ENCODE assay signal across 11 cellular contexts in the genomic region with DNA sequence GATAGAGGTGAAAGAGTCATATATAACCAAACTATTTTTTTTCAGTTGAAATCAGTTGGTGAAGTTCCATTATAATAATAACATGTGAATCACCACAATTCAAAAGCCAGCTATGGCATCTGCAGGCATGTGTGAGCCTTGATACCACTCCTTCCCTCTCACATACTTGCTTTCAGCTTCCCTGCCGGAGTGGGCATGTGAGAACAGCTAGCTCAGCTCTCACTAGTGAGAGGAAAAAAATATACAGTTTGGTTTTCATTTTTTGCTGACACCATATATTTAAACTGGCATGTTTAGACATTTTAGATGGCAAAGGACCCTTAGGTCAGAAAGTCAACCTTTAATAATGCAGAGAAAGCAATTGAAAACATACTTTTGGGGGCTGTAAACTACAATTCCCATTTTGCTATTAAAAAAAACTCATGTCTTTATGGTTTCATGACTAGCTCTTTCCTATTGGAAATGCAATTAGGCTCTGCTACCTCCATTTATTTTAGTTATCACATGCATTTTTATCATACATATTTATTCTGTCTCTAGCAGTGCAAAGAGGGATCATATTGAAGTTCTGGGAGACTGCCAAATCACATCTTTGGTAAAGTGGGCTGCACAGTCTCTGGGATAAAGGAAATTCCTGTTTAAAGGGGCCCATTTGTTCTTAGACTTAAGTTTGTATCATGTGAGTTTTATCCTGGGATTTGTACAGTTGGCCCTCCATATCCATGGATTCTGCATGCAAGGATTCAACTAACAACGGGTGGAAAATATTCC. TPM values are rescaled to one million over a fixed set of nuclear protein-coding genes. Genes with fewer than 3 reads are reported as not detected.
DNase-seq lines count a peak whose midpoint lies in the region; ATAC-seq, FAIRE-seq and TF ChIP-seq lines count a peak whose summit lies in the region.
"Had no signal": no experiment of that assay in that cellular context is flagged by ENCODE, and none has a peak within 500 bp of the region (broad histone marks: within the 10 kb centered on the region; RNA-seq: fewer than 3 reads in every experiment).

No MANE protein-coding gene starts in this region.

- H3K36me3 ChIP-seq in MM.1S (replicated peaks; ENCODE audit: insufficient read depth, low read length) (no peaks in the 10 kb centered on the region), H1 (ENCODE audit: control insufficient read depth in 2 of 4, insufficient read depth in 4 of 4, low read length in 3 of 4) (no peaks in the 10 kb centered on the region), mesenchymal stem cell (ENCODE audit: control insufficient read depth in 1 of 2, insufficient read depth in 2 of 2, low read depth in 1 of 2, low read length in 2 of 2) (no peaks in the 10 kb centered on the region)

- H2BK5ac ChIP-seq in H1 (ENCODE audit: low read depth, low read length) (no peak overlapping the region), mesenchymal stem cell (ENCODE audit: low read depth, low read length, poor library complexity, severe bottlenecking) (no peak overlapping the region), H9 (ENCODE audit: insufficient read length, low read length) (no peak overlapping the region)

- H3K18ac ChIP-seq in H1 (ENCODE audit: extremely low read depth, low read length) (no peak overlapping the region), mesenchymal stem cell (ENCODE audit: low read depth in 1 of 2, low read length in 2 of 2) (no peak overlapping the region), H9 (ENCODE audit: insufficient read length, low read depth, low read length) (no peak overlapping the region)

- no peak for FAIRE-seq in H1 (lab: Jason Lieb, UNC)
- FAIRE-seq: GM18507 had no signal

- 0 out of 2 replicates have a peak, but pooled peaks cover 3% of the 10 kb centered on the region for H3F3A ChIP-seq in MM.1S (ENCODE audit: insufficient read depth, low read length)

- H3T11ph ChIP-seq in H9 (ENCODE audit: low read length): no peak overlapping the region

- WGBS in H1 (ENCODE audit: extremely low coverage in 1 of 2, insufficient coverage in 1 of 2, insufficient read length in 1 of 2, insufficient replicate concordance in 2 of 2, low coverage in 1 of 2, low lambda C conversion rate in 2 of 2, missing lambda C conversion rate in 1 of 2), 2 experiments: 82% methylated on average over 2 of the region's 2 CpGs; no CpG with 5 or more reads in 1 of the 2 experiments
- WGBS in mesenchymal stem cell: no CpG with 5 or more reads among the region's 2 CpGs
- WGBS in H9 (ENCODE audit: extremely low coverage, insufficient read length, low lambda C conversion rate): no CpG with 5 or more reads among the region's 2 CpGs

- no peak overlapping the region for H2AK5ac ChIP-seq in H1 (ENCODE audit: low read depth, low read length)
- no peak overlapping the region for H2AK5ac ChIP-seq in mesenchymal stem cell (ENCODE audit: low read length, severe bottlenecking)
- no peak overlapping the region for H2AK5ac ChIP-seq in H9 (ENCODE audit: insufficient read length, low read length)

- CTCF ChIA-PET in H1 (lab: Charles Lee; ENCODE audit: partially characterized antibody): interaction anchor here (0.8 to 2.2 kb wide), 3 partner anchors 9 to 19 kb away, joined by 3 to 9 read pairs (median 6); no protein-coding TSS in a partner anchor

- H3K4ac ChIP-seq in H1 (replicated peaks; ENCODE audit: insufficient read length, low read depth, low read length) (no peak overlapping the region), mesenchymal stem cell (ENCODE audit: low read depth in 1 of 2, low read length in 2 of 2) (no peak overlapping the region), H9 (ENCODE audit: low read depth, low read length) (no peak overlapping the region)

- H4K5ac ChIP-seq in H1 (ENCODE audit: insufficient read length, low read depth, low read length) (no peak overlapping the region), H9 (ENCODE audit: insufficient read length, low read depth, low read length) (no peak overlapping the region)

- H3K4me3 Mint-ChIP-seq in activated T-cell treated with anti-CD3 and anti-CD28 coated beads, Interleukin-2, amount 50 U/mL, for 24 hours: no peak overlapping the region
- no peak overlapping the region for H3K4me3 Mint-ChIP-seq in stimulated activated memory B cell treated with anti-CD40 and anti-IgM and Interleukin-4, amounts not matched to agents 10 μg/mL and 1 μg/mL and 100 μg/mL, for 72 hours
- H3K4me3 Mint-ChIP-seq in H9: no peak overlapping the region

- no peak overlapping the region for H3K27ac Mint-ChIP-seq in activated T-cell treated with anti-CD3 and anti-CD28 coated beads, Interleukin-2, amount 50 U/mL, for 24 hours
- H3K27ac Mint-ChIP-seq in stimulated activated memory B cell treated with anti-CD40 and anti-IgM and Interleukin-4, amounts not matched to agents 10 μg/mL and 1 μg/mL and 100 μg/mL, for 72 hours: no peak overlapping the region
- H3K27ac Mint-ChIP-seq in H9: no peak overlapping the region

- TF ChIP-seq POLR2A in H1 (IDR thresholded peaks at IDR 0.05; ENCODE audit: control extremely low read depth in 1 of 2, low read depth in 2 of 2, low read length in 2 of 2): no peak

- no peaks in the 10 kb centered on the region for H4K20me1 ChIP-seq in MM.1S (ENCODE audit: insufficient read depth, low read length)
- H4K20me1 ChIP-seq in H1 (replicated peaks in 1 of 2; ENCODE audit: control insufficient read depth in 1 of 2, insufficient read depth in 2 of 2, low read length in 2 of 2): no peaks in the 10 kb centered on the region
- H4K20me1 ChIP-seq in H9 (ENCODE audit: control insufficient read depth, insufficient read depth, insufficient read length): no peaks in the 10 kb centered on the region

- no peak overlapping the region for H2BK20ac ChIP-seq in H1 (ENCODE audit: low read length)
- no peak overlapping the region for H2BK20ac ChIP-seq in H9 (ENCODE audit: low read depth, low read length, poor library complexity, severe bottlenecking)

- H3K14ac ChIP-seq in H1 (ENCODE audit: insufficient read length): no peak overlapping the region
- no peak overlapping the region for H3K14ac ChIP-seq in mesenchymal stem cell (ENCODE audit: low read length in 2 of 2)
- H3K14ac ChIP-seq in H9 (ENCODE audit: insufficient read depth, low read length): no peak overlapping the region

- H3K79me2 ChIP-seq in MM.1S (ENCODE audit: low read length) (no peaks in the 10 kb centered on the region), H1 (ENCODE audit: control insufficient read depth in 1 of 2, insufficient read depth in 2 of 2, low read length in 2 of 2) (no peaks in the 10 kb centered on the region), H9 (ENCODE audit: insufficient read depth, low read length) (no peaks in the 10 kb centered on the region)

- H3K23ac ChIP-seq in H1 (ENCODE audit: insufficient read length) (no peak overlapping the region), mesenchymal stem cell (ENCODE audit: low read length in 2 of 2) (no peak overlapping the region), H9 (ENCODE audit: insufficient read length, low read depth, low read length) (no peak overlapping the region)

- H3K4me3 ChIP-seq in MM.1S (ENCODE audit: low read length): no peak overlapping the region
- H3K4me3 ChIP-seq in H1 (ENCODE audit: extremely low read depth in 1 of 4, insufficient read depth in 2 of 4, low read depth in 3 of 4, low read length in 4 of 4): no peak overlapping the region
- peak overlapping the region in 1 of 2 experiments; percentile 70 for H3K4me3 ChIP-seq in mesenchymal stem cell (ENCODE audit: insufficient read depth in 1 of 2, low read depth in 1 of 2, low read length in 2 of 2)

- H3K27ac ChIP-seq in MM.1S (ENCODE audit: low read length) (no peak overlapping the region), H1 (ENCODE audit: low read depth, low read length) (no peak overlapping the region), mesenchymal stem cell (ENCODE audit: low read length, poor library complexity, severe bottlenecking) (peak overlapping the region; percentile 6), H9 (ENCODE audit: insufficient read length, low read depth, low read length) (no peak overlapping the region)

- no peak overlapping the region for H3K56ac ChIP-seq in H1 (replicated peaks; ENCODE audit: insufficient read length, low read depth, low read length)
- H3K56ac ChIP-seq in H9 (ENCODE audit: insufficient read length, low read depth, low read length): no peak overlapping the region

- H3K79me1 ChIP-seq in H1 (ENCODE audit: low read depth, low read length) (no peaks in the 10 kb centered on the region), mesenchymal stem cell (replicated peaks; ENCODE audit: low read length, poor library complexity, severe bottlenecking) (no peaks in the 10 kb centered on the region), H9 (ENCODE audit: insufficient read depth, low read depth, low read length, poor library complexity, severe bottlenecking) (no peaks in the 10 kb centered on the region)

- POLR2A ChIA-PET in H1 (lab: Charles Lee; ENCODE audit: partially characterized antibody): no interaction called here

- TF ChIP-seq RAD21 in H1 (IDR thresholded peaks at IDR 0.05 in 1 of 2, conservative IDR thresholded peaks at IDR 0.05 in 1 of 2; ENCODE audit: low read depth in 2 of 2, low read length in 2 of 2): no peak

- H2BK12ac ChIP-seq in H1 (ENCODE audit: low read depth, low read length) (no peak overlapping the region), mesenchymal stem cell (ENCODE audit: low read length in 2 of 2) (no peak overlapping the region), H9 (ENCODE audit: insufficient read length, low read depth, low read length) (no peak overlapping the region)

- H3K27me3 ChIP-seq in MM.1S (replicated peaks; ENCODE audit: insufficient read depth, low read length) (no peaks in the 10 kb centered on the region), H1 (replicated peaks in 1 of 4; ENCODE audit: control insufficient read depth in 3 of 4, extremely low read depth in 1 of 4, insufficient read depth in 3 of 4, low read length in 3 of 4) (no peaks in the 10 kb centered on the region), mesenchymal stem cell (ENCODE audit: control insufficient read depth in 1 of 2, insufficient read depth in 1 of 2, low read length in 2 of 2) (no peaks in the 10 kb centered on the region), H9 (ENCODE audit: insufficient read depth, low read length) (no peaks in the 10 kb centered on the region)

- no peaks in the 10 kb centered on the region for H3K9me2 ChIP-seq in MM.1S (replicated peaks; ENCODE audit: insufficient read depth, low read length)

- no peak for TF ChIP-seq CTCF in MM.1S (IDR thresholded peaks at IDR 0.05; ENCODE audit: low read length)
- no peak for TF ChIP-seq CTCF in H1 (IDR thresholded peaks at IDR 0.05; ENCODE audit: control extremely low read depth in 1 of 3, insufficient read depth in 1 of 3, low read depth in 1 of 3, low read length in 3 of 3)
- no peak for TF ChIP-seq CTCF in H9 (conservative IDR thresholded peaks at IDR 0.05)

- TF ChIP-seq EP300 in H1 (IDR thresholded peaks at IDR 0.05; ENCODE audit: borderline replicate concordance in 1 of 2, low read depth in 2 of 2, low read length in 2 of 2): no peak

- ATAC-seq in stimulated activated memory B cell treated with anti-CD40 and anti-IgM and Interleukin-4, amounts not matched to agents 10 μg/mL and 1 μg/mL and 100 μg/mL, for 72 hours: no peak
- ATAC-seq in GM19324 (IDR thresholded peaks at IDR 0.05; ENCODE audit: low FRiP score, unreplicated experiment): no peak

- peaks cover 3% of the 10 kb centered on the region for H3K4me1 Mint-ChIP-seq in activated T-cell treated with anti-CD3 and anti-CD28 coated beads, Interleukin-2, amount 50 U/mL, for 24 hours (ENCODE audit: low read depth)
- H3K4me1 Mint-ChIP-seq in stimulated activated memory B cell treated with anti-CD40 and anti-IgM and Interleukin-4, amounts not matched to agents 10 μg/mL and 1 μg/mL and 100 μg/mL, for 72 hours: peaks cover 5% of the 10 kb centered on the region
- H3K4me1 Mint-ChIP-seq in H9: no peaks in the 10 kb centered on the region

- H4K91ac ChIP-seq in H1 (replicated peaks; ENCODE audit: insufficient read length, low read length) (no peak overlapping the region), mesenchymal stem cell (ENCODE audit: low read length) (no peak overlapping the region), H9 (ENCODE audit: insufficient read length, low read depth, low read length) (no peak overlapping the region)

- no peaks in the 10 kb centered on the region for H3K36me3 Mint-ChIP-seq in activated T-cell treated with anti-CD3 and anti-CD28 coated beads, Interleukin-2, amount 50 U/mL, for 24 hours (ENCODE audit: low read depth)
- no peaks in the 10 kb centered on the region for H3K36me3 Mint-ChIP-seq in stimulated activated memory B cell treated with anti-CD40 and anti-IgM and Interleukin-4, amounts not matched to agents 10 μg/mL and 1 μg/mL and 100 μg/mL, for 72 hours
- no peaks in the 10 kb centered on the region for H3K36me3 Mint-ChIP-seq in H9 (ENCODE audit: insufficient read depth in 1 of 3, low read depth in 3 of 3)

- DNase-seq in A172 (ENCODE audit: low spot score) (peak; percentile 26), MM.1S (peak; percentile 78), H1 (ENCODE audit: low read depth in 1 of 2, low spot score in 2 of 2) (no peak), mesenchymal stem cell (peak; percentile 69), H9 (no peak)
- DNase-seq in activated T-cell treated with anti-CD3 and anti-CD28 coated beads, Interleukin-2, amount 50 U/mL, for 24 hours: no peak
- DNase-seq: activated T-cell treated with anti-CD3 and anti-CD28 coated beads for 4 hours, SIG-M5 had no signal

- no peak overlapping the region for H3K4me2 ChIP-seq in MM.1S (ENCODE audit: low read depth, low read length)
- no peak overlapping the region for H3K4me2 ChIP-seq in H1 (ENCODE audit: insufficient read depth in 1 of 2, low read depth in 2 of 2, low read length in 2 of 2)
- H3K4me2 ChIP-seq in mesenchymal stem cell (ENCODE audit: low read length, poor library complexity, severe bottlenecking): no peak overlapping the region
- H3K4me2 ChIP-seq in H9 (ENCODE audit: insufficient read depth, insufficient read length, low read length): no peak overlapping the region

- no peaks in the 10 kb centered on the region for H3K27me3 Mint-ChIP-seq in activated T-cell treated with anti-CD3 and anti-CD28 coated beads, Interleukin-2, amount 50 U/mL, for 24 hours
- H3K27me3 Mint-ChIP-seq in stimulated activated memory B cell treated with anti-CD40 and anti-IgM and Interleukin-4, amounts not matched to agents 10 μg/mL and 1 μg/mL and 100 μg/mL, for 72 hours: peaks cover 15% of the 10 kb centered on the region
- H3K27me3 Mint-ChIP-seq in H9 (ENCODE audit: low read depth): no peaks in the 10 kb centered on the region; the same call in 1 of the 2 replicates

- H2BK120ac ChIP-seq in H1 (replicated peaks; ENCODE audit: low read depth, low read length) (no peak overlapping the region), mesenchymal stem cell (ENCODE audit: low read depth, low read length) (no peak overlapping the region), H9 (ENCODE audit: low read depth, low read length, poor library complexity, severe bottlenecking) (no peak overlapping the region)

- H3K4me1 ChIP-seq in MM.1S (ENCODE audit: low read length) (peaks cover 19% of the 10 kb centered on the region), H1 (replicated peaks in 1 of 4; ENCODE audit: control insufficient read depth in 3 of 4, insufficient read depth in 4 of 4, low read length in 3 of 4) (no peaks in the 10 kb centered on the region), mesenchymal stem cell (ENCODE audit: control insufficient read depth, insufficient read depth, low read depth, low read length) (no peaks in the 10 kb centered on the region), H9 (ENCODE audit: insufficient read depth, low read length) (no peaks in the 10 kb centered on the region)

- H3K9me3 Mint-ChIP-seq in activated T-cell treated with anti-CD3 and anti-CD28 coated beads, Interleukin-2, amount 50 U/mL, for 24 hours: no peaks in the 10 kb centered on the region
- H3K9me3 Mint-ChIP-seq in stimulated activated memory B cell treated with anti-CD40 and anti-IgM and Interleukin-4, amounts not matched to agents 10 μg/mL and 1 μg/mL and 100 μg/mL, for 72 hours: no peaks in the 10 kb centered on the region
- H3K9me3 Mint-ChIP-seq in H9: no peaks in the 10 kb centered on the region

- H3K9ac ChIP-seq in MM.1S (ENCODE audit: low read length) (no peak overlapping the region), H1 (replicated peaks in 1 of 4; ENCODE audit: extremely low read depth in 1 of 4, low read depth in 3 of 4, low read length in 3 of 4) (no peak overlapping the region), mesenchymal stem cell (ENCODE audit: low read length) (peak overlapping the region; percentile 94), H9 (ENCODE audit: extremely low read depth, insufficient read length, low read length) (no peak overlapping the region)

- no peak overlapping the region for H2BK15ac ChIP-seq in H1 (ENCODE audit: low read length)
- no peak overlapping the region for H2BK15ac ChIP-seq in mesenchymal stem cell (ENCODE audit: low read depth, poor library complexity, severe bottlenecking)
- H2BK15ac ChIP-seq in H9 (ENCODE audit: low read depth, low read length): no peak overlapping the region

- H3K23me2 ChIP-seq in H1 (ENCODE audit: low read depth, low read length) (no peaks in the 10 kb centered on the region), H9 (ENCODE audit: insufficient read length, low read depth, low read length, poor library complexity, severe bottlenecking) (no peaks in the 10 kb centered on the region)

- H3K9me3 ChIP-seq in MM.1S (replicated peaks; ENCODE audit: insufficient read depth, low read length): no peaks in the 10 kb centered on the region
- no peaks in the 10 kb centered on the region for H3K9me3 ChIP-seq in H1 (ENCODE audit: insufficient read depth in 2 of 2, low read depth in 1 of 2, low read length in 1 of 2)
- H3K9me3 ChIP-seq in mesenchymal stem cell (ENCODE audit: control insufficient read depth, low read length): no peaks in the 10 kb centered on the region
- no peaks in the 10 kb centered on the region for H3K9me3 ChIP-seq in H9 (ENCODE audit: control insufficient read depth, low read depth, low read length)

- H2AFZ ChIP-seq in MM.1S (ENCODE audit: low read length): no peak overlapping the region
- no peak overlapping the region for H2AFZ ChIP-seq in H1 (ENCODE audit: low read length)
- no peak overlapping the region for H2AFZ ChIP-seq in mesenchymal stem cell (ENCODE audit: low read depth, low read length)
- no peak overlapping the region for H2AFZ ChIP-seq in H9 (ENCODE audit: low read length)

- H4K8ac ChIP-seq in H1 (ENCODE audit: extremely low read depth, insufficient read depth, low read length): no peak overlapping the region
- H4K8ac ChIP-seq in mesenchymal stem cell (ENCODE audit: low read length): no peak overlapping the region
- H4K8ac ChIP-seq in H9 (replicated peaks; ENCODE audit: insufficient read length, low read depth, low read length): no peak overlapping the region

RNA-seq across cellular contexts. Expression of a gene that starts 33.2 kb away (rescaled TPM):
- total RNA-seq in A172 (2014; rRNA removed; shearing (Covaris generic)): 1.2 and 1.4 TPM in 2 replicates
- total RNA-seq in H1 (2021; fragmentation: NEBNext Ultra II Directional; extraction: Animal tissue kit (Norgen Biotek cat#: 25700)): not detected in 2 replicates
- polyA plus RNA-seq in H1 (2011; rRNA removed): 0.03 TPM in 1 of 2 replicates, not detected in the other
- not detected for polyA plus RNA-seq in H1 (2011; cell fraction: cytosol; rRNA removed)
- not detected for polyA plus RNA-seq in H1 (2011; cell fraction: nucleus; rRNA removed)
- 0.09 TPM in 1 of 4 replicates, not detected in the others for polyA plus RNA-seq in H1 (2012, experiment 1 of 2)
- polyA plus RNA-seq in H1 (2012, experiment 2 of 2): not detected
- polyA plus RNA-seq in H1 (2013, experiment 1 of 2): 0.10 TPM
- 0.04 TPM for polyA plus RNA-seq in H1 (2013, experiment 2 of 2)
- polyA minus RNA-seq in H1 (2011; rRNA and poly(A)+ RNA removed): 0.05 TPM in 1 of 2 replicates, not detected in the other
- not detected for polyA minus RNA-seq in H1 (2011; cell fraction: cytosol; rRNA and poly(A)+ RNA removed)
- not detected for polyA minus RNA-seq in H1 (2011; cell fraction: nucleus; rRNA and poly(A)+ RNA removed)
- polyA plus RNA-seq in mesenchymal stem cell (2013, experiment 1 of 2): 7.2 TPM
- polyA plus RNA-seq in mesenchymal stem cell (2013, experiment 2 of 2): 8.0 TPM
- not detected in 2 replicates for total RNA-seq in H9 (2021)

RNA-seq across cellular contexts. Expression of a gene that starts 47.4 kb away (rescaled TPM):
- 113 and 114 TPM in 2 replicates for total RNA-seq in A172 (2014; rRNA removed; shearing (Covaris generic))
- total RNA-seq in H1 (2021; fragmentation: NEBNext Ultra II Directional; extraction: Animal tissue kit (Norgen Biotek cat#: 25700)): 37.7 and 44.8 TPM in 2 replicates
- polyA plus RNA-seq in H1 (2011; rRNA removed): 7.1 and 14.1 TPM in 2 replicates
- 25.6 TPM for polyA plus RNA-seq in H1 (2011; cell fraction: cytosol; rRNA removed)
- 5.2 TPM for polyA plus RNA-seq in H1 (2011; cell fraction: nucleus; rRNA removed)
- polyA plus RNA-seq in H1 (2012, experiment 1 of 2): 22.2 to 46.5 TPM (median 24.8 TPM) in 4 replicates
- 4.0 TPM for polyA plus RNA-seq in H1 (2012, experiment 2 of 2)
- 60.0 TPM for polyA plus RNA-seq in H1 (2013, experiment 1 of 2)
- polyA plus RNA-seq in H1 (2013, experiment 2 of 2): 64.5 TPM
- polyA minus RNA-seq in H1 (2011; rRNA and poly(A)+ RNA removed): 17.7 and 24.4 TPM in 2 replicates
- 82.5 TPM for polyA minus RNA-seq in H1 (2011; cell fraction: cytosol; rRNA and poly(A)+ RNA removed)
- polyA minus RNA-seq in H1 (2011; cell fraction: nucleus; rRNA and poly(A)+ RNA removed): 14.6 TPM
- polyA plus RNA-seq in mesenchymal stem cell (2013, experiment 1 of 2): 48.2 TPM
- 51.3 TPM for polyA plus RNA-seq in mesenchymal stem cell (2013, experiment 2 of 2)
- total RNA-seq in H9 (2021): 48.5 TPM in 2 replicates

Comparison
In these comparisons a context has a peak if more than half of its experiments do, and no peak if none do; other contexts are left out.
1. DNase-seq: peak in A172 (single experiment), MM.1S (single experiment) and mesenchymal stem cell (single experiment); none in H1 (0 of 2), activated T-cell treated with anti-CD3 and anti-CD28 coated beads, Interleukin-2, amount 50 U/mL, for 24 hours (single experiment) and H9 (single experiment).